In genomic region chr2:62641410-62641843, GRCh38 we compare ENCODE assay signal across 1 cellular context.
TF ChIP-seq lines count a peak whose summit lies in the region.

No MANE protein-coding gene starts in this region.

TF ChIP-seq in HepG2, 621 proteins besides CTCF, POLR2A, EP300 and RAD21 (continued from another document and continues in another):
- peak; percentile 26; the same call in 1 of the 2 replicates for TF ChIP-seq DRAP1 (CRISPR knock-in tag; IDR thresholded peaks at IDR 0.05)
- no peak for TF ChIP-seq ZBTB7B (CRISPR knock-in tag; IDR thresholded peaks at IDR 0.05)
- no peak for TF ChIP-seq HNRNPH1 (optimal IDR thresholded peaks at IDR 0.05; ENCODE audit: low read depth, low read length)
- TF ChIP-seq FOSL1 (CRISPR knock-in tag; IDR thresholded peaks at IDR 0.05; ENCODE audit: borderline replicate concordance), result no peak
- no peak for TF ChIP-seq ZNF776 (CRISPR knock-in tag; IDR thresholded peaks at IDR 0.05)
- TF ChIP-seq ZMAT5 (CRISPR knock-in tag; IDR thresholded peaks at IDR 0.05; ENCODE audit: borderline replicate concordance, low read depth), result no peak
- no peak for TF ChIP-seq EHMT2 (IDR thresholded peaks at IDR 0.05; ENCODE audit: borderline replicate concordance, low read depth, low read length)
- TF ChIP-seq SOX6 (IDR thresholded peaks at IDR 0.05), result no peak
- TF ChIP-seq SOX6 (CRISPR knock-in tag; IDR thresholded peaks at IDR 0.05), result 0 out of 2 replicates have a peak, but pooled peaks have one; percentile 11
- TF ChIP-seq ZNF639 (CRISPR knock-in tag; conservative IDR thresholded peaks at IDR 0.05), result no peak
- TF ChIP-seq KMT2A (CRISPR knock-in tag; IDR thresholded peaks at IDR 0.05), result no peak
- no peak for TF ChIP-seq SOX13 (IDR thresholded peaks at IDR 0.05)
- TF ChIP-seq SOX13 (CRISPR knock-in tag; conservative IDR thresholded peaks at IDR 0.05 in 1 of 2, IDR thresholded peaks at IDR 0.05 in 1 of 2), result peak in 1 of 2 experiments; percentile 38; a peak in 1 of 4 replicates
- TF ChIP-seq ZNF644 (CRISPR knock-in tag; IDR thresholded peaks at IDR 0.05; ENCODE audit: low read depth), result 0 out of 2 replicates have a peak, but pooled peaks have one; percentile 57
- no peak for TF ChIP-seq CSRNP2 (CRISPR knock-in tag; conservative IDR thresholded peaks at IDR 0.05; ENCODE audit: low read depth)
- no peak for TF ChIP-seq SMARCC2 (IDR thresholded peaks at IDR 0.05)
- TF ChIP-seq KLF13 (CRISPR knock-in tag; IDR thresholded peaks at IDR 0.05), result no peak
- no peak for TF ChIP-seq E2F2 (CRISPR knock-in tag; IDR thresholded peaks at IDR 0.05; ENCODE audit: borderline replicate concordance)
- TF ChIP-seq AKNA (CRISPR knock-in tag; IDR thresholded peaks at IDR 0.05; ENCODE audit: borderline replicate concordance), result no peak
- no peak for TF ChIP-seq SOX5 (CRISPR knock-in tag; IDR thresholded peaks at IDR 0.05; ENCODE audit: borderline replicate concordance)
- TF ChIP-seq DDIT3 (CRISPR knock-in tag; IDR thresholded peaks at IDR 0.05), result no peak
- peak; percentile 12; the same call in 1 of the 2 replicates for TF ChIP-seq BCL6 (CRISPR knock-in tag; IDR thresholded peaks at IDR 0.05)
- TF ChIP-seq BCL3 (CRISPR knock-in tag; IDR thresholded peaks at IDR 0.05), result no peak
- no peak for TF ChIP-seq ZNF251 (CRISPR knock-in tag; IDR thresholded peaks at IDR 0.05)
- peak; percentile 46; the same call in 1 of the 2 replicates for TF ChIP-seq PAXIP1 (CRISPR knock-in tag; conservative IDR thresholded peaks at IDR 0.05)
- TF ChIP-seq FOXA3 (CRISPR knock-in tag; IDR thresholded peaks at IDR 0.05), result no peak
- no peak for TF ChIP-seq JUND (CRISPR knock-in tag; IDR thresholded peaks at IDR 0.05)
- 0 out of 2 replicates have a peak, but pooled peaks have one; percentile 8 for TF ChIP-seq NR2F6 (IDR thresholded peaks at IDR 0.05)
- no peak for TF ChIP-seq NR2F6 (CRISPR knock-in tag; IDR thresholded peaks at IDR 0.05)
- TF ChIP-seq NAIF1 (CRISPR knock-in tag; IDR thresholded peaks at IDR 0.05; ENCODE audit: borderline replicate concordance), result no peak
- no peak for TF ChIP-seq IKZF5 (CRISPR knock-in tag; IDR thresholded peaks at IDR 0.05)
- no peak for TF ChIP-seq ATF6 (CRISPR knock-in tag; conservative IDR thresholded peaks at IDR 0.05)
- no peak for TF ChIP-seq E2F5 (CRISPR knock-in tag; conservative IDR thresholded peaks at IDR 0.05)
- peak; percentile 49; the same call in 1 of the 2 replicates for TF ChIP-seq NCOA2 (CRISPR knock-in tag; IDR thresholded peaks at IDR 0.05)
- TF ChIP-seq PITX1 (CRISPR knock-in tag; IDR thresholded peaks at IDR 0.05), result no peak
- no peak for TF ChIP-seq ZNF101 (CRISPR knock-in tag; IDR thresholded peaks at IDR 0.05; ENCODE audit: borderline replicate concordance, low read depth)
- TF ChIP-seq CBX1 (IDR thresholded peaks at IDR 0.05; ENCODE audit: low read depth), result no peak
- no peak for TF ChIP-seq MED1 (CRISPR knock-in tag; IDR thresholded peaks at IDR 0.05)
- TF ChIP-seq ZFP36 (IDR thresholded peaks at IDR 0.05; ENCODE audit: borderline replicate concordance, low read depth, low read length, partially characterized antibody), result no peak
- no peak for TF ChIP-seq MTERF4 (CRISPR knock-in tag; IDR thresholded peaks at IDR 0.05)
- no peak for TF ChIP-seq NRL (CRISPR knock-in tag; IDR thresholded peaks at IDR 0.05; ENCODE audit: borderline replicate concordance)
- TF ChIP-seq ZBTB3 (CRISPR knock-in tag; IDR thresholded peaks at IDR 0.05; ENCODE audit: borderline replicate concordance, low read depth), result no peak
- TF ChIP-seq ZNF143 (CRISPR knock-in tag; IDR thresholded peaks at IDR 0.05), result no peak
